ENCODE assay signal across 30 cellular contexts in genomic region chr5:22900801-22901310, GRCh38. TPM values are rescaled to one million over a fixed set of nuclear protein-coding genes. Genes with fewer than 3 reads are reported as not detected.
"Had no signal": no experiment of that assay in that cellular context is flagged by ENCODE, and none has a peak within 500 bp of the region (broad histone marks: within the 10 kb centered on the region; RNA-seq: fewer than 3 reads in every experiment).

No MANE protein-coding gene starts in this region.

- DNase-seq: activated CD4-positive, alpha-beta T cell treated with anti-CD3 and anti-CD28 coated beads, Interleukin-2, amount 10 ng/mL, durations not matched to agents 24 days and 14 days; activated CD4-positive, alpha-beta T cell treated with anti-CD3 and anti-CD28 coated beads, Interleukin-2, amount 50 U/mL, for 48 hours; activated CD8-positive, alpha-beta T cell treated with anti-CD3 and anti-CD28 coated beads, Interleukin-2, amount 10 ng/mL, durations not matched to agents 7 days and 5 days; activated naive CD4-positive, alpha-beta T cell treated with anti-CD3 and anti-CD28 coated beads, Interleukin-2, amount 10 ng/mL, durations not matched to agents 7 days and 5 days; activated naive CD8-positive, alpha-beta T cell treated with anti-CD3 and anti-CD28 coated beads, Interleukin-2, amount 50 U/mL, for 24 hours; activated T-cell treated with anti-CD3 and anti-CD28 coated beads, Interleukin-2, amount 50 U/mL, for 24 hours; anterior cingulate cortex; brain microvascular endothelial cell; MM.1S; MV-4-11; NCI-H1092 treated with DMSO at 0.1 percent for 48 hours; NCI-H1417; NCI-H146; NCI-H187; NCI-H2029 treated with DMSO at 0.1 percent for 48 hours; NCI-H2107; NCI-H2171; NCI-H510A; NCI-H526; NCI-H748 treated with DMSO at 0.1 percent for 48 hours; NK-92 treated with Interleukin-12 subunit alpha and Interleukin-12 subunit beta, amount 100 ng/mL, for 24 hours; PC-3; Peyer's patch; Right ventricle myocardium superior; T1000 had no signal

- H3K27me3 ChIP-seq: brain microvascular endothelial cell, Peyer's patch had no signal

- H3K4me1 ChIP-seq: Peyer's patch had no signal

- ATAC-seq: activated CD8-positive, alpha-beta T cell treated with anti-CD3 and anti-CD28 coated beads, Interleukin-2, amount 10 ng/mL, durations not matched to agents 7 days and 5 days; activated naive CD8-positive, alpha-beta T cell treated with anti-CD3 and anti-CD28 coated beads, Interleukin-2, amount 50 U/mL, for 24 hours; PC-3 had no signal

- H3K4me2 ChIP-seq: KMS-11 had no signal

- H3K4me3 ChIP-seq: Peyer's patch had no signal

- H3K27ac ChIP-seq: brain microvascular endothelial cell, KMS-11, Peyer's patch, RWPE1 had no signal

- H3K9me3 ChIP-seq: Peyer's patch had no signal

- H3K36me3 ChIP-seq: brain microvascular endothelial cell, Peyer's patch had no signal

- H3K9ac ChIP-seq: KMS-11 had no signal

RNA-seq across cellular contexts. Expression of gene CDH12, which starts 47.7 kb away (rescaled TPM):
- total RNA-seq: activated CD4-positive, alpha-beta T cell treated with anti-CD3 and anti-CD28 coated beads, Interleukin-2, amount 10 ng/mL, durations not matched to agents 24 days and 14 days; activated CD8-positive, alpha-beta T cell treated with anti-CD3 and anti-CD28 coated beads, Interleukin-2, amount 10 ng/mL, durations not matched to agents 7 days and 5 days; LHCN-M2; Peyer's patch; Right ventricle myocardium superior; T-helper 1 cell treated with Interleukin-12 subunit alpha and Interleukin-12 subunit beta and Interleukin-4 antibody, amounts not matched to agents 30 ng/mL and 1 ng/mL, for 36 hours; T-helper 2 cell treated with Interferon-gamma antibody and Interleukin-4, amounts not matched to agents 100 ng/mL and 5 ng/mL, for 36 hours had no signal
